In genomic region chr10:27245846-27246245, GRCh38 we compare ENCODE assay signal across 2 cellular contexts.
TF ChIP-seq lines count a peak whose summit lies in the region.

No MANE protein-coding gene starts in this region.

TF ChIP-seq in GM23338, 12 proteins besides CTCF, POLR2A, EP300 and RAD21 (continued from another document):
- no peak for TF ChIP-seq ETS1 (IDR thresholded peaks at IDR 0.05)
- TF ChIP-seq POLR2AphosphoS5 (IDR thresholded peaks at IDR 0.05; ENCODE audit: low read depth), result no peak
- TF ChIP-seq ZNF114 (CRISPR knock-in tag; IDR thresholded peaks at IDR 0.05), result no peak
- no peak for TF ChIP-seq JUNB (IDR thresholded peaks at IDR 0.05; ENCODE audit: unreplicated experiment)
- no peak for TF ChIP-seq ZNF462 (CRISPR knock-in tag; IDR thresholded peaks at IDR 0.05)
- TF ChIP-seq CREB1 (CRISPR knock-in tag; IDR thresholded peaks at IDR 0.05; ENCODE audit: low read depth), result no peak
- TF ChIP-seq REST (IDR thresholded peaks at IDR 0.05; ENCODE audit: unreplicated experiment), result no peak
- TF ChIP-seq STAT1 (IDR thresholded peaks at IDR 0.05; ENCODE audit: unreplicated experiment), result no peak
- no peak for TF ChIP-seq NANOG (IDR thresholded peaks at IDR 0.05; ENCODE audit: borderline replicate concordance)
- TF ChIP-seq ZNF331 (CRISPR knock-in tag; IDR thresholded peaks at IDR 0.05; ENCODE audit: low read depth), result no peak

TF ChIP-seq in endothelial cell of umbilical vein, 7 proteins besides CTCF, POLR2A, EP300 and RAD21 (continued from another document):
- no peak for TF ChIP-seq MYC (IDR thresholded peaks at IDR 0.05; ENCODE audit: low read depth, low read length)
- TF ChIP-seq FOS (IDR thresholded peaks at IDR 0.05; ENCODE audit: borderline replicate concordance, insufficient read depth, low read length), result no peak
